In genomic region chr2:43280994-43281393, GRCh38 we compare ENCODE assay signal across 24 cellular contexts.
"Had no signal": no experiment of that assay in that cellular context is flagged by ENCODE, and none has a peak within 500 bp of the region (broad histone marks: within the 10 kb centered on the region; RNA-seq: fewer than 3 reads in every experiment).

No MANE protein-coding gene starts in this region.

- H3K4me3 Mint-ChIP-seq: activated naive CD8-positive, alpha-beta T cell; T-cell had no signal

- ATAC-seq: Panc1, Right ventricle myocardium inferior, T-cell had no signal

- DNase-seq: activated CD4-positive, alpha-beta T cell treated with anti-CD3 and anti-CD28 coated beads for 4 hours; activated CD4-positive, alpha-beta T cell treated with anti-CD3 and anti-CD28 coated beads, Interleukin-2, amount 50 U/mL, for 4 hours; activated CD8-positive, alpha-beta memory T cell treated with anti-CD3 and anti-CD28 coated beads for 24 hours; activated gamma-delta T cell treated with Interleukin-2 at 50 U/mL for 16 hours; adrenal gland; anterior cingulate cortex; caudate nucleus; colonic mucosa; NCI-H1105; NCI-H1436 treated with DMSO at 0.1 percent for 48 hours; NCI-H187; NCI-H2081; NCI-H510A treated with DMSO at 0.1 percent for 48 hours; NCI-H69; NK-92 treated with Interleukin-12 subunit alpha and Interleukin-12 subunit beta, amount 100 ng/mL, for 24 hours; OCI-M1; RPMI8226; T-cell; T1000 had no signal

- H3K27ac Mint-ChIP-seq: activated naive CD8-positive, alpha-beta T cell; activated T-helper 2 cell treated with anti-CD3 and anti-CD28 coated beads, Interferon-gamma antibody, Interleukin-2, Interleukin-4, amounts not matched to agents 10 μg/mL and 5 μg/mL and 100 μg/mL, durations not matched to agents 14 hours and 24 hours and 36 hours; T-cell had no signal

- H3K4me3 ChIP-seq: adrenal gland, colonic mucosa, SK-N-MC had no signal

- H3K27me3 Mint-ChIP-seq: activated naive CD8-positive, alpha-beta T cell; T-cell had no signal
